ENCODE assay signal across 1 cellular context in the genomic region with DNA sequence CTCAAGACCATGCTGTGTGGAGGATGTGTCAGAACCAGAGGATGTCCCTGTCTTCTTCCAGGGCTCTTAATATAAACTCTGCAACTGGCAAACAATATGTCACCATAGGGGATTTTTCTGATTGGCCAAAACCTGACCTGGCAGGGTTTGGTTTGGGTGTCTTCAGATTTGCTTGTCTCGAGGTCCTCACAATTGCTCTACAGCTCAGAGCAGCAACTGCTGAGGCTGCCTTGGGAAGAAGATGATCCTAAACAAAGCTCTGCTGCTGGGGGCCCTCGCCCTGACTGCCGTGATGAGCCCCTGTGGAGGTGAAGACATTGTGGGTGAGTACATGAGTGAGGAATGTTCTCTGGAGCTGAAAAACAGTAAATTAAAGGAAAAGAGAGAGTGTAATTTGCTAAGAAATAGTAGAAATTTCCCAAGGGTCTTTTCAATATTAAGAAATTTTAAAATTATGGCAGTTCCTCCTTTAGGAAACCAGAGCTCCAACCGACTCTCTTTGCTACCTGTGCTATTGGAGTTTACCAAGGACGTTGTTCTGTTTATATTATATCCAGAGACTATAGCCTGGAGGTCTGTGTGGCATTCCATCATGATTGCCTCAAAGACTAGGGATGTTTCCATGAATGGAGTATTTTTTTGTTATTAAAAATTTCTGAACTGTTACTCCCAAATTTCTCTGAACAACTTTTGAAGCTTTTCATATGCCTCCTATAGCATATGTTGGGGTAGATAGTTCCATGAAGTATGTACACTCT.
TF ChIP-seq lines count a peak whose summit lies in the region.

A gene (plus strand): TSS at position 189 of the 758 bp plus-strand sequence. CDS start 53 bp downstream, at position 242.

TF ChIP-seq in HEK293T, 16 proteins besides CTCF, POLR2A, EP300 and RAD21:
- TF ChIP-seq LEF1 (IDR thresholded peaks at IDR 0.05; ENCODE audit: borderline replicate concordance) (no peak), BHLHE40 (IDR thresholded peaks at IDR 0.05; ENCODE audit: borderline replicate concordance) (no peak), L3MBTL2 (conservative IDR thresholded peaks at IDR 0.05) (no peak), NFRKB (IDR thresholded peaks at IDR 0.05) (no peak), HDGF (IDR thresholded peaks at IDR 0.05; ENCODE audit: borderline replicate concordance) (no peak), ARNT (IDR thresholded peaks at IDR 0.05) (no peak), SP1 (IDR thresholded peaks at IDR 0.05) (no peak), FOXM1 (IDR thresholded peaks at IDR 0.05; ENCODE audit: borderline replicate concordance) (no peak), ZNF384 (IDR thresholded peaks at IDR 0.05) (no peak), FOXA1 (IDR thresholded peaks at IDR 0.05) (no peak)
- TF ChIP-seq, protein P1, sequence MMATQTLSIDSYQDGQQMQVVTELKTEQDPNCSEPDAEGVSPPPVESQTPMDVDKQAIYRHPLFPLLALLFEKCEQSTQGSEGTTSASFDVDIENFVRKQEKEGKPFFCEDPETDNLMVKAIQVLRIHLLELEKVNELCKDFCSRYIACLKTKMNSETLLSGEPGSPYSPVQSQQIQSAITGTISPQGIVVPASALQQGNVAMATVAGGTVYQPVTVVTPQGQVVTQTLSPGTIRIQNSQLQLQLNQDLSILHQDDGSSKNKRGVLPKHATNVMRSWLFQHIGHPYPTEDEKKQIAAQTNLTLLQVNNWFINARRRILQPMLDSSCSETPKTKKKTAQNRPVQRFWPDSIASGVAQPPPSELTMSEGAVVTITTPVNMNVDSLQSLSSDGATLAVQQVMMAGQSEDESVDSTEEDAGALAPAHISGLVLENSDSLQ (IDR thresholded peaks at IDR 0.05): no peak
